ENCODE assay signal across 15 cellular contexts in the genomic region with DNA sequence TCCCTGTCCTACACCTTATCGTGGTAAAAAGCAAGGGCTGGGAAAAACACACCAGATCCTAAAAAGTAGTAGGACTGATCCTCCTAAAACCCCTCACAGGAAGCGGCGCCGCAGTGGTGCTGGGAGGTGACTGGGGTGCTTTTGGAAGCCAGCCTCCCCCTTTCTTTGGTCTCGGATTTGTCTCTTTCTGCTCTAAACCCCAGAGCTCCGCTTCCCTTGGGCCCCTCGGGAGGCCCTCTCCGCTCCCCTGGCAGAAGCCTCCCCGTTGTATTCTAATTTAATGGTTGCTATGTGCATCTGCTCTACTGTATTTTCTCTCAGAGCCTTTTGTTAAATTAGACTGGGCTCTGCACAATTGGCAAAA.
DNase-seq lines count a peak whose midpoint lies in the region; ATAC-seq and TF ChIP-seq lines count a peak whose summit lies in the region.
"Had no signal": no experiment of that assay in that cellular context is flagged by ENCODE, and none has a peak within 500 bp of the region (broad histone marks: within the 10 kb centered on the region; RNA-seq: fewer than 3 reads in every experiment).

No MANE protein-coding gene starts in this region.

- H2BK15ac ChIP-seq in mesendoderm (replicated peaks; ENCODE audit: low read depth) = no peak overlapping the region

- peaks cover 53% of the 10 kb centered on the region for H3K27me3 ChIP-seq in HUES6 (ENCODE audit: control insufficient read depth, insufficient read depth, low read length)
- H3K27me3 ChIP-seq in mesendoderm (ENCODE audit: insufficient read depth, low read length, poor library complexity) = no peaks in the 10 kb centered on the region
- H3K27me3 ChIP-seq in skeletal muscle satellite cell (ENCODE audit: control insufficient read depth, insufficient read depth, low read length) = peaks cover 38% of the 10 kb centered on the region
- peaks cover 18% of the 10 kb centered on the region for H3K27me3 ChIP-seq in prostate gland (replicated peaks; ENCODE audit: insufficient read depth)

- H3K4me1 ChIP-seq in HUES6 (ENCODE audit: control insufficient read depth, insufficient read depth, low read length) (peaks cover 2% of the 10 kb centered on the region; the same call in 1 of the 2 replicates), mesendoderm (ENCODE audit: control insufficient read depth, low read depth, low read length) (no peaks in the 10 kb centered on the region), skeletal muscle satellite cell (ENCODE audit: control insufficient read depth, insufficient read depth, low read length) (peaks cover 4% of the 10 kb centered on the region), prostate gland (replicated peaks) (no peaks in the 10 kb centered on the region)

- H3K79me2 ChIP-seq in mesendoderm (ENCODE audit: control insufficient read depth, insufficient read depth, low read length) = no peaks in the 10 kb centered on the region

- H3K4me3 ChIP-seq in HUES6 (ENCODE audit: low read depth, low read length) (peak overlapping the region; percentile 78), mesendoderm (ENCODE audit: low read length) (peak overlapping the region; percentile 59), skeletal muscle satellite cell (ENCODE audit: low read length) (no peak overlapping the region), prostate gland (no peak overlapping the region)
- H3K4me3 ChIP-seq: thoracic aorta had no signal

- no peak for DNase-seq in chondrocyte (ENCODE audit: low spot score)
- no peak for DNase-seq in mesendoderm
- no peak for DNase-seq in activated CD4-positive, alpha-beta T cell treated with anti-CD3 and anti-CD28 coated beads, Interleukin-2, amount 10 ng/mL, durations not matched to agents 24 days and 14 days
- DNase-seq in prostate gland (ENCODE audit: low spot score) = no peak
- DNase-seq in naive thymus-derived CD8-positive, alpha-beta T cell = no peak
- DNase-seq: activated CD8-positive, alpha-beta memory T cell treated with anti-CD3 and anti-CD28 coated beads, Interleukin-2, amount 50 U/mL, for 48 hours; activated naive CD4-positive, alpha-beta T cell treated with anti-CD3 and anti-CD28 coated beads, Interleukin-2, amount 10 ng/mL, durations not matched to agents 7 days and 5 days; MM.1S; naive B cell; NCI-H2081 treated with DMSO at 0.1 percent for 48 hours; NCI-H774 had no signal

- peaks cover 1% of the 10 kb centered on the region for H3K27me3 Mint-ChIP-seq in chondrocyte (ENCODE audit: low read depth)
- peaks cover 24% of the 10 kb centered on the region for H3K27me3 Mint-ChIP-seq in activated CD4-positive, alpha-beta T cell treated with anti-CD3 and anti-CD28 coated beads, Interleukin-2, amount 10 ng/mL, durations not matched to agents 24 days and 14 days
- peaks cover 20 to 49% (median 37%) of the 10 kb centered on the region in 5 donors for H3K27me3 Mint-ChIP-seq in naive thymus-derived CD8-positive, alpha-beta T cell

- WGBS in mesendoderm (ENCODE audit: extremely low coverage, insufficient coverage, low lambda C conversion rate) = no CpG with 5 or more reads among the region's 9 CpGs
- WGBS in prostate gland = 46% methylated on average over 9 of the region's 9 CpGs

- peak overlapping the region; percentile 77 for H3K56ac ChIP-seq in mesendoderm (ENCODE audit: low read length)

- no peak overlapping the region for H3K18ac ChIP-seq in mesendoderm (ENCODE audit: low read length)

- H3K27ac ChIP-seq in HUES6 (ENCODE audit: low read depth, low read length) (no peak overlapping the region), mesendoderm (ENCODE audit: low read depth, low read length) (no peak overlapping the region), prostate gland (no peak overlapping the region)
- H3K27ac ChIP-seq: thoracic aorta had no signal

- H3K36me3 ChIP-seq in HUES6 (ENCODE audit: control insufficient read depth, insufficient read depth, low read length) (no peaks in the 10 kb centered on the region), mesendoderm (ENCODE audit: control insufficient read depth, insufficient read depth, low read length) (no peaks in the 10 kb centered on the region), skeletal muscle satellite cell (ENCODE audit: insufficient read depth, low read length) (no peaks in the 10 kb centered on the region), prostate gland (no peaks in the 10 kb centered on the region)
- H3K36me3 ChIP-seq: thoracic aorta had no signal

- no peak for TF ChIP-seq CTCF in chondrocyte (IDR thresholded peaks at IDR 0.05)
- no peak for TF ChIP-seq CTCF in prostate gland (IDR thresholded peaks at IDR 0.05)

- H3K23ac ChIP-seq in mesendoderm (ENCODE audit: low read length) = no peak overlapping the region

- H3K79me1 ChIP-seq in mesendoderm (ENCODE audit: low read length) = no peaks in the 10 kb centered on the region

- H2BK120ac ChIP-seq in mesendoderm (ENCODE audit: low read depth, low read length) = no peak overlapping the region

- no peak for TF ChIP-seq POLR2A in prostate gland (IDR thresholded peaks at IDR 0.05)

- no peak overlapping the region for H3K27ac Mint-ChIP-seq in chondrocyte (ENCODE audit: unreplicated experiment)
- H3K27ac Mint-ChIP-seq in activated CD4-positive, alpha-beta T cell treated with anti-CD3 and anti-CD28 coated beads, Interleukin-2, amount 10 ng/mL, durations not matched to agents 24 days and 14 days = no peak overlapping the region
- no peak overlapping the region for H3K27ac Mint-ChIP-seq in naive thymus-derived CD8-positive, alpha-beta T cell
- H3K27ac Mint-ChIP-seq: activated naive CD4-positive, alpha-beta T cell treated with anti-CD3 and anti-CD28 coated beads, Interleukin-2, amount 10 ng/mL, durations not matched to agents 7 days and 5 days; naive B cell had no signal

- no peak overlapping the region for H2BK5ac ChIP-seq in mesendoderm (ENCODE audit: low read length)

- H3K4ac ChIP-seq in mesendoderm (ENCODE audit: low read depth, low read length) = no peak overlapping the region

- no peaks in the 10 kb centered on the region for H3K36me3 Mint-ChIP-seq in chondrocyte (ENCODE audit: low read depth)
- H3K36me3 Mint-ChIP-seq in activated CD4-positive, alpha-beta T cell treated with anti-CD3 and anti-CD28 coated beads, Interleukin-2, amount 10 ng/mL, durations not matched to agents 24 days and 14 days (ENCODE audit: low read depth) = no peaks in the 10 kb centered on the region
- H3K36me3 Mint-ChIP-seq in naive thymus-derived CD8-positive, alpha-beta T cell = peaks cover 0 to 5% (median 0%) of the 10 kb centered on the region in 3 donors
- H3K36me3 Mint-ChIP-seq: activated naive CD4-positive, alpha-beta T cell treated with anti-CD3 and anti-CD28 coated beads, Interleukin-2, amount 10 ng/mL, durations not matched to agents 7 days and 5 days; naive B cell had no signal

- no peak overlapping the region for H4K5ac ChIP-seq in mesendoderm (ENCODE audit: low read length)

- H3K9me3 ChIP-seq in HUES6 (ENCODE audit: control insufficient read depth, insufficient read depth, low read depth, low read length) (no peaks in the 10 kb centered on the region), skeletal muscle satellite cell (replicated peaks; ENCODE audit: low read length) (no peaks in the 10 kb centered on the region), prostate gland (no peaks in the 10 kb centered on the region)
- H3K9me3 ChIP-seq: thoracic aorta had no signal

- ATAC-seq in naive thymus-derived CD8-positive, alpha-beta T cell = no peak
- ATAC-seq: HepG2 had no signal

- H3K9ac ChIP-seq in HUES6 (ENCODE audit: low read length) = no peak overlapping the region
- H3K9ac ChIP-seq in mesendoderm (ENCODE audit: low read length) = peak overlapping the region; percentile 66
- H3K9ac ChIP-seq in skeletal muscle satellite cell (ENCODE audit: low read depth, low read length) = no peak overlapping the region

- intact Hi-C loops in activated CD4-positive, alpha-beta T cell treated with anti-CD3 and anti-CD28 coated beads, Interleukin-2, amount 10 ng/mL, durations not matched to agents 24 days and 14 days (cut with micrococcal nuclease) = no loop called here
- intact Hi-C loops in prostate gland (cut with DNase I) = no loop called here

- no peak overlapping the region for H2AK5ac ChIP-seq in mesendoderm (ENCODE audit: low read length)

- H3K4me2 ChIP-seq in mesendoderm (ENCODE audit: low read length) (peak overlapping the region; percentile 95), skeletal muscle satellite cell (ENCODE audit: low read length) (peak overlapping the region; percentile 44)

- POLR2A ChIA-PET in naive thymus-derived CD8-positive, alpha-beta T cell (lab: Charles Lee) = no interaction called here

- no peak overlapping the region for H4K8ac ChIP-seq in mesendoderm (ENCODE audit: low read depth, low read length)

- no peaks in the 10 kb centered on the region for H3K9me3 Mint-ChIP-seq in chondrocyte (ENCODE audit: low read depth)
- no peaks in the 10 kb centered on the region for H3K9me3 Mint-ChIP-seq in activated CD4-positive, alpha-beta T cell treated with anti-CD3 and anti-CD28 coated beads, Interleukin-2, amount 10 ng/mL, durations not matched to agents 24 days and 14 days
- H3K9me3 Mint-ChIP-seq in naive thymus-derived CD8-positive, alpha-beta T cell = peaks cover 0 to 4% (median 0%) of the 10 kb centered on the region in 9 donors
- H3K9me3 Mint-ChIP-seq: activated naive CD4-positive, alpha-beta T cell treated with anti-CD3 and anti-CD28 coated beads, Interleukin-2, amount 10 ng/mL, durations not matched to agents 7 days and 5 days had no signal

- H3K4me3 Mint-ChIP-seq in chondrocyte (ENCODE audit: unreplicated experiment) = peak overlapping the region; percentile 56
- H3K4me3 Mint-ChIP-seq in activated CD4-positive, alpha-beta T cell treated with anti-CD3 and anti-CD28 coated beads, Interleukin-2, amount 10 ng/mL, durations not matched to agents 24 days and 14 days = no peak overlapping the region
- H3K4me3 Mint-ChIP-seq in naive thymus-derived CD8-positive, alpha-beta T cell = peak overlapping the region in 1 of 10 donors; percentile 27
- H3K4me3 Mint-ChIP-seq: activated naive CD4-positive, alpha-beta T cell treated with anti-CD3 and anti-CD28 coated beads, Interleukin-2, amount 10 ng/mL, durations not matched to agents 7 days and 5 days; naive B cell had no signal

- peaks cover 14% of the 10 kb centered on the region for H3K4me1 Mint-ChIP-seq in chondrocyte (ENCODE audit: low read depth)
- H3K4me1 Mint-ChIP-seq in activated CD4-positive, alpha-beta T cell treated with anti-CD3 and anti-CD28 coated beads, Interleukin-2, amount 10 ng/mL, durations not matched to agents 24 days and 14 days = no peaks in the 10 kb centered on the region
- H3K4me1 Mint-ChIP-seq in naive thymus-derived CD8-positive, alpha-beta T cell = peaks cover 0 to 3% (median 1%) of the 10 kb centered on the region in 4 donors
- H3K4me1 Mint-ChIP-seq: activated naive CD4-positive, alpha-beta T cell treated with anti-CD3 and anti-CD28 coated beads, Interleukin-2, amount 10 ng/mL, durations not matched to agents 7 days and 5 days had no signal

Comparison
In these comparisons a context has a peak if more than half of its experiments do, and no peak if none do; other contexts are left out.
1. H3K4me3 ChIP-seq: peak in HUES6 (single experiment) and mesendoderm (single experiment); none in skeletal muscle satellite cell (single experiment) and prostate gland (0 of 2).